1 cellular context compared by ENCODE assay signal in the genomic region with DNA sequence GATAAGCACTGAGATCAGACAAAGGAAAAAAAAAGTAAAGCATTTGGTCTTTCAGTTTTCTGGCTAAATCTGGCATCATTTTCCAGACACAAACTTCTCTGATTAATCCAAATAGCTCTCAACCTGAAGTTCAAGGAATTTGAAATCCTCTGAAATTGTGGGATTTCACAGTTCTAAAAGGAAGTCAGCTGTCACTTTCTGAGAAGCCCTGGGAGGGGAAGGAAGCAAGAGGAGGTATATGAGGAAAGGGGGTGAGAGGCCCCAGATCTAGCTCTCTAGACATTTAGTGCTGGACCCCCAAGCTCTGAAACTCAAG.
TF ChIP-seq lines count a peak whose summit lies in the region.

No MANE protein-coding gene starts in this region.

TF ChIP-seq in K562, 482 proteins besides CTCF, POLR2A, EP300 and RAD21:
- TF ChIP-seq, protein P1, sequence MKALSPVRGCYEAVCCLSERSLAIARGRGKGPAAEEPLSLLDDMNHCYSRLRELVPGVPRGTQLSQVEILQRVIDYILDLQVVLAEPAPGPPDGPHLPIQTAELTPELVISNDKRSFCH (CRISPR knock-in tag; IDR thresholded peaks at IDR 0.05): no peak
- TF ChIP-seq, protein P1 (tag; IDR thresholded peaks at IDR 0.05): no peak
